ENCODE assay signal across 13 cellular contexts in the genomic region with DNA sequence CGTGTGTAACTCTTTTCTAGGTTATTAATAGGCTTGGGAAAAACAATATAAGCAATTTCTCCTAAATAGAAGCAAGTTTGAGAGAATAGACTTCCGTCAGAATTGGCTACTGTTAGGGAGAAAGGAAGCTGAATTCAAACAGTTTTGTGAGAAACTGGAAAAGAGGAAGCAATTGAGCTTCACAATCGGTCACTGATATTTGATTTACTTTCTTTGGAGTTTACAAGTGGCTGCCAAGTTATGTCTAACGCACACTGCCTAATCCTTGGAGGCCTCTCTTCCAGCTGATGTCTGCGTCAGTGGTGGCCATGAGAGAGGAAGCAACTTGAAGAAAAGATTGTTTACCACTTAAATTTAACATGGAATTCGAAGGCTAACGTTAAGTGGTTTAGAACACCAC.
DNase-seq lines count a peak whose midpoint lies in the region; ATAC-seq lines count a peak whose summit lies in the region.
"Had no signal": no experiment of that assay in that cellular context is flagged by ENCODE, and none has a peak within 500 bp of the region (broad histone marks: within the 10 kb centered on the region; RNA-seq: fewer than 3 reads in every experiment).

No MANE protein-coding gene starts in this region.

- H3K4me1 Mint-ChIP-seq in dendritic cell treated with granulocyte-macrophage colony-stimulating factor and Interleukin-4, amounts not matched to agents 40 ng/mL and 50 ng/mL, for 4 days (ENCODE audit: low read depth) = peaks cover 32% of the 10 kb centered on the region

- peak; percentile 7 to 38 for DNase-seq in Kasumi-1 (lab: John Stamatoyannopoulos, UW)
- no peak for DNase-seq in left colon
- no peak for DNase-seq in SHP77 treated with DMSO at 0.1 percent for 48 hours (lab: John Stamatoyannopoulos, UW)
- DNase-seq in activated gamma-delta T cell treated with Interleukin-2 at 50 U/mL for 16 hours = no peak
- DNase-seq: caudate nucleus, NCI-H1105, NCI-H510A treated with DMSO at 0.1 percent for 48 hours had no signal

- no peaks in the 10 kb centered on the region for H3K27me3 ChIP-seq in rectal smooth muscle tissue (ENCODE audit: control insufficient read depth, insufficient read depth, low read length)

- H3K36me3 Mint-ChIP-seq in dendritic cell treated with granulocyte-macrophage colony-stimulating factor and Interleukin-4, amounts not matched to agents 40 ng/mL and 50 ng/mL, for 4 days (ENCODE audit: low read depth) = no peaks in the 10 kb centered on the region
- H3K36me3 Mint-ChIP-seq: activated naive CD4-positive, alpha-beta T cell treated with anti-CD3 and anti-CD28 coated beads, Interleukin-2, amount 50 U/mL, for 24 hours had no signal

- H3K9ac ChIP-seq in rectal smooth muscle tissue (ENCODE audit: low read length) = no peak overlapping the region

- no peak overlapping the region for H3K4me3 Mint-ChIP-seq in dendritic cell treated with granulocyte-macrophage colony-stimulating factor and Interleukin-4, amounts not matched to agents 40 ng/mL and 50 ng/mL, for 4 days
- H3K4me3 Mint-ChIP-seq: activated naive CD4-positive, alpha-beta T cell treated with anti-CD3 and anti-CD28 coated beads, Interleukin-2, amount 50 U/mL, for 24 hours had no signal

- no peaks in the 10 kb centered on the region for H3K4me1 ChIP-seq in rectal smooth muscle tissue (ENCODE audit: control insufficient read depth, insufficient read depth, low read length)

- no peak overlapping the region for H3K4me3 ChIP-seq in rectal smooth muscle tissue (ENCODE audit: low read length)

- ATAC-seq in left colon (peak; percentile 34), HG03469 (IDR thresholded peaks at IDR 0.05; ENCODE audit: unreplicated experiment) (no peak), GM18498 (IDR thresholded peaks at IDR 0.05; ENCODE audit: unreplicated experiment) (no peak)

- H3K27me3 Mint-ChIP-seq in dendritic cell treated with granulocyte-macrophage colony-stimulating factor and Interleukin-4, amounts not matched to agents 40 ng/mL and 50 ng/mL, for 4 days = peaks cover 1% of the 10 kb centered on the region

- peak overlapping the region; percentile 43 for H3K27ac ChIP-seq in rectal smooth muscle tissue (ENCODE audit: low read depth, low read length)
- H3K27ac ChIP-seq: neutrophil had no signal

- H3K36me3 ChIP-seq in rectal smooth muscle tissue (ENCODE audit: control insufficient read depth, insufficient read depth, low read length) = no peaks in the 10 kb centered on the region
- H3K36me3 ChIP-seq: neutrophil had no signal

- H3K9me3 Mint-ChIP-seq in dendritic cell treated with granulocyte-macrophage colony-stimulating factor and Interleukin-4, amounts not matched to agents 40 ng/mL and 50 ng/mL, for 4 days = no peaks in the 10 kb centered on the region
- H3K9me3 Mint-ChIP-seq: activated naive CD4-positive, alpha-beta T cell treated with anti-CD3 and anti-CD28 coated beads, Interleukin-2, amount 50 U/mL, for 24 hours had no signal

- intact Hi-C loops in dendritic cell treated with granulocyte-macrophage colony-stimulating factor and Interleukin-4, amounts not matched to agents 40 ng/mL and 50 ng/mL, for 4 days (cut with micrococcal nuclease) = no loop called here
- intact Hi-C loops in left colon (cut with DNase I, micrococcal nuclease) = no loop called here

- H3K27ac Mint-ChIP-seq in dendritic cell treated with granulocyte-macrophage colony-stimulating factor and Interleukin-4, amounts not matched to agents 40 ng/mL and 50 ng/mL, for 4 days = peak overlapping the region; percentile 70
- H3K27ac Mint-ChIP-seq: activated naive CD4-positive, alpha-beta T cell treated with anti-CD3 and anti-CD28 coated beads, Interleukin-2, amount 50 U/mL, for 24 hours had no signal

Comparison
In these comparisons a context has a peak if more than half of its experiments do, and no peak if none do; other contexts are left out.
1. DNase-seq: peak in Kasumi-1 (2 of 2); none in left colon (0 of 2), SHP77 treated with DMSO at 0.1 percent for 48 hours (single experiment) and activated gamma-delta T cell treated with Interleukin-2 at 50 U/mL for 16 hours (single experiment).